ENCODE assay signal across 1 cellular context in the genomic region with DNA sequence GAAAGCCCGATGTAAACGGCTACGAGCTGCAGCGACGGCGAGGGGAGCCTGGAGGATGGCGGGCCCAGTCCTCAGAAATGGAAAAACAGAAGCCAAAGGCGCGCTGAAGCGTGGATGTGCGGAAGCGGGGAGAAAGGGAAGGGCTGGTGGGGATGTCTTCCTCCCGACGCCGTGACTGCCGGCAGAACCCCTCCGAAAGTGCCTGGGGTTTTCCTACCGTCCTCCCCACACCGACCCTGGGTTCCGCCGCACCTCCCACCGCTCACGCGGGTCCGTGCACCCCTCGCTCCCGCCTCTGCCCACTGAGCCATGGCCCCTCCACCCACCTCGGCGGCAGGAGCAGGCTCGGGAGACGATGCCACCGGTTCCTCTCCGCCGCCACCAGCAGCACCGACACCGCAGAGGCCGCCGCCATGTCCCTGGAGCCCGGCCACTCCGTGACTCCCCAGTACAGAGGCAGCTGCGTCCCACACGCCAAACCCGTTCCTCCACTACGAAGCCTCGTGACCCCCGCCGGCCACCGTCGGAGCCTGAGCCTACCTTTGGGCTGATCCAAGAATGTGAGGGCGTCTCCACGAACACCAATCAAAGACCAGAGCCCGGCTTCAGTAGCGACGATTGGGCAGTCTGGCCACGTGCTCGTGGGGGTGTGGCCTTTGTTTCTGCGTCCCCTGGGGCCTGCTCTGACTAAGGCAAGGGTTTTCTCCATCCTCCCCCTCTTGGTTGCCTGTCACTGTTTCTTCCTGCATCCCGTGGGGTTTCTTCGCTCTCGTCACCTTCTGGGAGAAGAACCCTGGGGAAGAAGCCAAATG.
TF ChIP-seq lines count a peak whose summit lies in the region.

A gene (minus strand): TSS at position 471 of the 812 bp plus-strand sequence. CDS start 56 bp downstream, at position 415.

TF ChIP-seq in HepG2, 621 proteins besides CTCF, POLR2A, EP300 and RAD21 (continued from another document and continues in another):
- TF ChIP-seq, protein P1, sequence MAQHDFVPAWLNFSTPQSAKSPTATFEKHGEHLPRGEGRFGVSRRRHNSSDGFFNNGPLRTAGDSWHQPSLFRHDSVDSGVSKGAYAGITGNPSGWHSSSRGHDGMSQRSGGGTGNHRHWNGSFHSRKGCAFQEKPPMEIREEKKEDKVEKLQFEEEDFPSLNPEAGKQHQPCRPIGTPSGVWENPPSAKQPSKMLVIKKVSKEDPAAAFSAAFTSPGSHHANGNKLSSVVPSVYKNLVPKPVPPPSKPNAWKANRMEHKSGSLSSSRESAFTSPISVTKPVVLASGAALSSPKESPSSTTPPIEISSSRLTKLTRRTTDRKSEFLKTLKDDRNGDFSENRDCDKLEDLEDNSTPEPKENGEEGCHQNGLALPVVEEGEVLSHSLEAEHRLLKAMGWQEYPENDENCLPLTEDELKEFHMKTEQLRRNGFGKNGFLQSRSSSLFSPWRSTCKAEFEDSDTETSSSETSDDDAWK (CRISPR knock-in tag; IDR thresholded peaks at IDR 0.05) = no peak
- TF ChIP-seq GZF1 (CRISPR knock-in tag; IDR thresholded peaks at IDR 0.05) (no peak; the same call in 1 of the 2 replicates), NFKBIZ (CRISPR knock-in tag; IDR thresholded peaks at IDR 0.05) (no peak; the same call in 1 of the 2 replicates), EZH2 (conservative IDR thresholded peaks at IDR 0.05; ENCODE audit: low read depth, low read length) (no peak), MEF2D (CRISPR knock-in tag; IDR thresholded peaks at IDR 0.05) (peak; percentile 56; the same call in 1 of the 2 replicates), TBL1XR1 (IDR thresholded peaks at IDR 0.05; ENCODE audit: borderline replicate concordance, low read length, partially characterized antibody) (peak; percentile 6), RBM22 (optimal IDR thresholded peaks at IDR 0.05; ENCODE audit: low read length) (no peak), ZNF225 (CRISPR knock-in tag; IDR thresholded peaks at IDR 0.05) (no peak), NFATC3 (CRISPR knock-in tag; IDR thresholded peaks at IDR 0.05) (no peak), REL (CRISPR knock-in tag; conservative IDR thresholded peaks at IDR 0.05) (peak; percentile 87; the same call in 1 of the 2 replicates), NCOR1 (IDR thresholded peaks at IDR 0.05; ENCODE audit: borderline replicate concordance, low read length) (no peak), HIVEP1 (CRISPR knock-in tag; IDR thresholded peaks at IDR 0.05) (peak; percentile 91), ZNF160 (CRISPR knock-in tag; IDR thresholded peaks at IDR 0.05) (no peak), HNF4A (CRISPR knock-in tag; IDR thresholded peaks at IDR 0.05) (peak; percentile 28; the same call in 1 of the 2 replicates), RNF2 (conservative IDR thresholded peaks at IDR 0.05; ENCODE audit: low read depth) (peak; percentile 35; the same call in 1 of the 2 replicates), SRF (IDR thresholded peaks at IDR 0.05; ENCODE audit: low read depth, low read length) (no peak), FOSL1 (CRISPR knock-in tag; IDR thresholded peaks at IDR 0.05; ENCODE audit: borderline replicate concordance) (no peak), ZMYM3 (CRISPR knock-in tag; IDR thresholded peaks at IDR 0.05) (peak; percentile 62; the same call in 1 of the 2 replicates), MTA3 (CRISPR knock-in tag; IDR thresholded peaks at IDR 0.05) (no peak), ZKSCAN1 (IDR thresholded peaks at IDR 0.05; ENCODE audit: low read length) (no peak), YEATS2 (CRISPR knock-in tag; IDR thresholded peaks at IDR 0.05; ENCODE audit: borderline replicate concordance) (peak; percentile 94; the same call in 1 of the 2 replicates), KLF16 (CRISPR knock-in tag; IDR thresholded peaks at IDR 0.05) (peak in 1 of 2 experiments; percentile 91; a peak in 2 of 4 replicates), KDM6A (CRISPR knock-in tag; IDR thresholded peaks at IDR 0.05; ENCODE audit: low read depth) (0 out of 2 replicates have a peak, but pooled peaks have one; percentile 27)
- TF ChIP-seq, protein P2, sequence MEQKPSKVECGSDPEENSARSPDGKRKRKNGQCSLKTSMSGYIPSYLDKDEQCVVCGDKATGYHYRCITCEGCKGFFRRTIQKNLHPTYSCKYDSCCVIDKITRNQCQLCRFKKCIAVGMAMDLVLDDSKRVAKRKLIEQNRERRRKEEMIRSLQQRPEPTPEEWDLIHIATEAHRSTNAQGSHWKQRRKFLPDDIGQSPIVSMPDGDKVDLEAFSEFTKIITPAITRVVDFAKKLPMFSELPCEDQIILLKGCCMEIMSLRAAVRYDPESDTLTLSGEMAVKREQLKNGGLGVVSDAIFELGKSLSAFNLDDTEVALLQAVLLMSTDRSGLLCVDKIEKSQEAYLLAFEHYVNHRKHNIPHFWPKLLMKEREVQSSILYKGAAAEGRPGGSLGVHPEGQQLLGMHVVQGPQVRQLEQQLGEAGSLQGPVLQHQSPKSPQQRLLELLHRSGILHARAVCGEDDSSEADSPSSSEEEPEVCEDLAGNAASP (CRISPR knock-in tag; IDR thresholded peaks at IDR 0.05; ENCODE audit: borderline replicate concordance) = 0 out of 2 replicates have a peak, but pooled peaks have one; percentile 45
- TF ChIP-seq, protein P3, sequence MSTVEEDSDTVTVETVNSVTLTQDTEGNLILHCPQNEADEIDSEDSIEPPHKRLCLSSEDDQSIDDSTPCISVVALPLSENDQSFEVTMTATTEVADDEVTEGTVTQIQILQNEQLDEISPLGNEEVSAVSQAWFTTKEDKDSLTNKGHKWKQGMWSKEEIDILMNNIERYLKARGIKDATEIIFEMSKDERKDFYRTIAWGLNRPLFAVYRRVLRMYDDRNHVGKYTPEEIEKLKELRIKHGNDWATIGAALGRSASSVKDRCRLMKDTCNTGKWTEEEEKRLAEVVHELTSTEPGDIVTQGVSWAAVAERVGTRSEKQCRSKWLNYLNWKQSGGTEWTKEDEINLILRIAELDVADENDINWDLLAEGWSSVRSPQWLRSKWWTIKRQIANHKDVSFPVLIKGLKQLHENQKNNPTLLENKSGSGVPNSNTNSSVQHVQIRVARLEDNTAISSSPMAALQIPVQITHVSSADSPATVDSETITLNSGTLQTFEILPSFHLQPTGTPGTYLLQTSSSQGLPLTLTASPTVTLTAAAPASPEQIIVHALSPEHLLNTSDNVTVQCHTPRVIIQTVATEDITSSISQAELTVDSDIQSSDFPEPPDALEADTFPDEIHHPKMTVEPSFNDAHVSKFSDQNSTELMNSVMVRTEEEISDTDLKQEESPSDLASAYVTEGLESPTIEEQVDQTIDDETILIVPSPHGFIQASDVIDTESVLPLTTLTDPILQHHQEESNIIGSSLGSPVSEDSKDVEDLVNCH (CRISPR knock-in tag; IDR thresholded peaks at IDR 0.05) = no peak
- TF ChIP-seq, protein P4, sequence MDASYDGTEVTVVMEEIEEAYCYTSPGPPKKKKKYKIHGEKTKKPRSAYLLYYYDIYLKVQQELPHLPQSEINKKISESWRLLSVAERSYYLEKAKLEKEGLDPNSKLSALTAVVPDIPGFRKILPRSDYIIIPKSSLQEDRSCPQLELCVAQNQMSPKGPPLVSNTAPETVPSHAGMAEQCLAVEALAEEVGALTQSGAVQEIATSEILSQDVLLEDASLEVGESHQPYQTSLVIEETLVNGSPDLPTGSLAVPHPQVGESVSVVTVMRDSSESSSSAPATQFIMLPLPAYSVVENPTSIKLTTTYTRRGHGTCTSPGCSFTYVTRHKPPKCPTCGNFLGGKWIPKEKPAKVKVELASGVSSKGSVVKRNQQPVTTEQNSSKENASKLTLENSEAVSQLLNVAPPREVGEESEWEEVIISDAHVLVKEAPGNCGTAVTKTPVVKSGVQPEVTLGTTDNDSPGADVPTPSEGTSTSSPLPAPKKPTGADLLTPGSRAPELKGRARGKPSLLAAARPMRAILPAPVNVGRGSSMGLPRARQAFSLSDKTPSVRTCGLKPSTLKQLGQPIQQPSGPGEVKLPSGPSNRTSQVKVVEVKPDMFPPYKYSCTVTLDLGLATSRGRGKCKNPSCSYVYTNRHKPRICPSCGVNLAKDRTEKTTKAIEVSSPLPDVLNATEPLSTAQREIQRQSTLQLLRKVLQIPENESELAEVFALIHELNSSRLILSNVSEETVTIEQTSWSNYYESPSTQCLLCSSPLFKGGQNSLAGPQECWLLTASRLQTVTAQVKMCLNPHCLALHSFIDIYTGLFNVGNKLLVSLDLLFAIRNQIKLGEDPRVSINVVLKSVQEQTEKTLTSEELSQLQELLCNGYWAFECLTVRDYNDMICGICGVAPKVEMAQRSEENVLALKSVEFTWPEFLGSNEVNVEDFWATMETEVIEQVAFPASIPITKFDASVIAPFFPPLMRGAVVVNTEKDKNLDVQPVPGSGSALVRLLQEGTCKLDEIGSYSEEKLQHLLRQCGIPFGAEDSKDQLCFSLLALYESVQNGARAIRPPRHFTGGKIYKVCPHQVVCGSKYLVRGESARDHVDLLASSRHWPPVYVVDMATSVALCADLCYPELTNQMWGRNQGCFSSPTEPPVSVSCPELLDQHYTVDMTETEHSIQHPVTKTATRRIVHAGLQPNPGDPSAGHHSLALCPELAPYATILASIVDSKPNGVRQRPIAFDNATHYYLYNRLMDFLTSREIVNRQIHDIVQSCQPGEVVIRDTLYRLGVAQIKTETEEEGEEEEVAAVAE (CRISPR knock-in tag; IDR thresholded peaks at IDR 0.05; ENCODE audit: borderline replicate concordance) = no peak
- TF ChIP-seq, protein P5, sequence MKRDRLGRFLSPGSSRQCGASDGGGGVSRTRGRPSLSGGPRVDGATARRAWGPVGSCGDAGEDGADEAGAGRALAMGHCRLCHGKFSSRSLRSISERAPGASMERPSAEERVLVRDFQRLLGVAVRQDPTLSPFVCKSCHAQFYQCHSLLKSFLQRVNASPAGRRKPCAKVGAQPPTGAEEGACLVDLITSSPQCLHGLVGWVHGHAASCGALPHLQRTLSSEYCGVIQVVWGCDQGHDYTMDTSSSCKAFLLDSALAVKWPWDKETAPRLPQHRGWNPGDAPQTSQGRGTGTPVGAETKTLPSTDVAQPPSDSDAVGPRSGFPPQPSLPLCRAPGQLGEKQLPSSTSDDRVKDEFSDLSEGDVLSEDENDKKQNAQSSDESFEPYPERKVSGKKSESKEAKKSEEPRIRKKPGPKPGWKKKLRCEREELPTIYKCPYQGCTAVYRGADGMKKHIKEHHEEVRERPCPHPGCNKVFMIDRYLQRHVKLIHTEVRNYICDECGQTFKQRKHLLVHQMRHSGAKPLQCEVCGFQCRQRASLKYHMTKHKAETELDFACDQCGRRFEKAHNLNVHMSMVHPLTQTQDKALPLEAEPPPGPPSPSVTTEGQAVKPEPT (CRISPR knock-in tag; IDR thresholded peaks at IDR 0.05; ENCODE audit: low read depth) = 0 out of 2 replicates have a peak, but pooled peaks have one; percentile 61
- TF ChIP-seq, protein P6, sequence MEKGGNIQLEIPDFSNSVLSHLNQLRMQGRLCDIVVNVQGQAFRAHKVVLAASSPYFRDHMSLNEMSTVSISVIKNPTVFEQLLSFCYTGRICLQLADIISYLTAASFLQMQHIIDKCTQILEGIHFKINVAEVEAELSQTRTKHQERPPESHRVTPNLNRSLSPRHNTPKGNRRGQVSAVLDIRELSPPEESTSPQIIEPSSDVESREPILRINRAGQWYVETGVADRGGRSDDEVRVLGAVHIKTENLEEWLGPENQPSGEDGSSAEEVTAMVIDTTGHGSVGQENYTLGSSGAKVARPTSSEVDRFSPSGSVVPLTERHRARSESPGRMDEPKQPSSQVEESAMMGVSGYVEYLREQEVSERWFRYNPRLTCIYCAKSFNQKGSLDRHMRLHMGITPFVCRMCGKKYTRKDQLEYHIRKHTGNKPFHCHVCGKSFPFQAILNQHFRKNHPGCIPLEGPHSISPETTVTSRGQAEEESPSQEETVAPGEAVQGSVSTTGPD (CRISPR knock-in tag; IDR thresholded peaks at IDR 0.05) = no peak; the same call in none of the 2 replicates
- TF ChIP-seq, protein P7, sequence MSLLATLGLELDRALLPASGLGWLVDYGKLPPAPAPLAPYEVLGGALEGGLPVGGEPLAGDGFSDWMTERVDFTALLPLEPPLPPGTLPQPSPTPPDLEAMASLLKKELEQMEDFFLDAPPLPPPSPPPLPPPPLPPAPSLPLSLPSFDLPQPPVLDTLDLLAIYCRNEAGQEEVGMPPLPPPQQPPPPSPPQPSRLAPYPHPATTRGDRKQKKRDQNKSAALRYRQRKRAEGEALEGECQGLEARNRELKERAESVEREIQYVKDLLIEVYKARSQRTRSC (CRISPR knock-in tag; IDR thresholded peaks at IDR 0.05; ENCODE audit: low read depth) = no peak
- TF ChIP-seq, protein P8, sequence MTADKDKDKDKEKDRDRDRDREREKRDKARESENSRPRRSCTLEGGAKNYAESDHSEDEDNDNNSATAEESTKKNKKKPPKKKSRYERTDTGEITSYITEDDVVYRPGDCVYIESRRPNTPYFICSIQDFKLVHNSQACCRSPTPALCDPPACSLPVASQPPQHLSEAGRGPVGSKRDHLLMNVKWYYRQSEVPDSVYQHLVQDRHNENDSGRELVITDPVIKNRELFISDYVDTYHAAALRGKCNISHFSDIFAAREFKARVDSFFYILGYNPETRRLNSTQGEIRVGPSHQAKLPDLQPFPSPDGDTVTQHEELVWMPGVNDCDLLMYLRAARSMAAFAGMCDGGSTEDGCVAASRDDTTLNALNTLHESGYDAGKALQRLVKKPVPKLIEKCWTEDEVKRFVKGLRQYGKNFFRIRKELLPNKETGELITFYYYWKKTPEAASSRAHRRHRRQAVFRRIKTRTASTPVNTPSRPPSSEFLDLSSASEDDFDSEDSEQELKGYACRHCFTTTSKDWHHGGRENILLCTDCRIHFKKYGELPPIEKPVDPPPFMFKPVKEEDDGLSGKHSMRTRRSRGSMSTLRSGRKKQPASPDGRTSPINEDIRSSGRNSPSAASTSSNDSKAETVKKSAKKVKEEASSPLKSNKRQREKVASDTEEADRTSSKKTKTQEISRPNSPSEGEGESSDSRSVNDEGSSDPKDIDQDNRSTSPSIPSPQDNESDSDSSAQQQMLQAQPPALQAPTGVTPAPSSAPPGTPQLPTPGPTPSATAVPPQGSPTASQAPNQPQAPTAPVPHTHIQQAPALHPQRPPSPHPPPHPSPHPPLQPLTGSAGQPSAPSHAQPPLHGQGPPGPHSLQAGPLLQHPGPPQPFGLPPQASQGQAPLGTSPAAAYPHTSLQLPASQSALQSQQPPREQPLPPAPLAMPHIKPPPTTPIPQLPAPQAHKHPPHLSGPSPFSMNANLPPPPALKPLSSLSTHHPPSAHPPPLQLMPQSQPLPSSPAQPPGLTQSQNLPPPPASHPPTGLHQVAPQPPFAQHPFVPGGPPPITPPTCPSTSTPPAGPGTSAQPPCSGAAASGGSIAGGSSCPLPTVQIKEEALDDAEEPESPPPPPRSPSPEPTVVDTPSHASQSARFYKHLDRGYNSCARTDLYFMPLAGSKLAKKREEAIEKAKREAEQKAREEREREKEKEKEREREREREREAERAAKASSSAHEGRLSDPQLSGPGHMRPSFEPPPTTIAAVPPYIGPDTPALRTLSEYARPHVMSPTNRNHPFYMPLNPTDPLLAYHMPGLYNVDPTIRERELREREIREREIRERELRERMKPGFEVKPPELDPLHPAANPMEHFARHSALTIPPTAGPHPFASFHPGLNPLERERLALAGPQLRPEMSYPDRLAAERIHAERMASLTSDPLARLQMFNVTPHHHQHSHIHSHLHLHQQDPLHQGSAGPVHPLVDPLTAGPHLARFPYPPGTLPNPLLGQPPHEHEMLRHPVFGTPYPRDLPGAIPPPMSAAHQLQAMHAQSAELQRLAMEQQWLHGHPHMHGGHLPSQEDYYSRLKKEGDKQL (CRISPR knock-in tag; IDR thresholded peaks at IDR 0.05; ENCODE audit: low read depth) = no peak; the same call in 1 of the 2 replicates
- TF ChIP-seq, protein P9, sequence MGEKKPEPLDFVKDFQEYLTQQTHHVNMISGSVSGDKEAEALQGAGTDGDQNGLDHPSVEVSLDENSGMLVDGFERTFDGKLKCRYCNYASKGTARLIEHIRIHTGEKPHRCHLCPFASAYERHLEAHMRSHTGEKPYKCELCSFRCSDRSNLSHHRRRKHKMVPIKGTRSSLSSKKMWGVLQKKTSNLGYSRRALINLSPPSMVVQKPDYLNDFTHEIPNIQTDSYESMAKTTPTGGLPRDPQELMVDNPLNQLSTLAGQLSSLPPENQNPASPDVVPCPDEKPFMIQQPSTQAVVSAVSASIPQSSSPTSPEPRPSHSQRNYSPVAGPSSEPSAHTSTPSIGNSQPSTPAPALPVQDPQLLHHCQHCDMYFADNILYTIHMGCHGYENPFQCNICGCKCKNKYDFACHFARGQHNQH (CRISPR knock-in tag; IDR thresholded peaks at IDR 0.05) = peak; percentile 87
